8 cellular contexts compared by ENCODE assay signal in the genomic region with DNA sequence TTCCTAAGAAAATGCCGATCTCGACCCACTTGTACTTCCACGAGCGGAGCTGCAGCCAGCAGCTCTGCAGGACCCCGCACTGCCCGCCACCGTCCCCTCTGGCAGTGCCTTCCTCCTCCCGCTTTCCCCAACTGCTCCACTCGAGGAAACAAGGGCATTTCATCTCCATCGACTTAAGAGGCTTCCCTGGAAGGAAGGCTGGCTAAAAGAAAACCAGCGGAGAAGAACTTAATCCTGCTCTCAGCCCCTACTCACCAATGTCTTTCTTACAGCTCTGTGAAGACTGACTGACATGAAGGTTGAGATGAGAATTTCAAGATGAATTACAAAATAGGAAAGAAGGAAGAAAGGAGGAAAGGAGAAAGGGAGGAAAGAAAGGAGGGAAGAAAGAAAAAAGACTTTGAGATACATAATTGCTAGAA. TPM values are rescaled to one million over a fixed set of nuclear protein-coding genes. Genes with fewer than 3 reads are reported as not detected.
DNase-seq lines count a peak whose midpoint lies in the region; ATAC-seq, FAIRE-seq and TF ChIP-seq lines count a peak whose summit lies in the region.

No MANE protein-coding gene starts in this region.

- H3K4me2 ChIP-seq in OCI-LY3 (ENCODE audit: low read length) = peak overlapping the region; percentile 89
- H3K4me2 ChIP-seq in endothelial cell of umbilical vein (ENCODE audit: insufficient read depth, low read length) = peak overlapping the region; percentile 90

- dilution Hi-C loops in endothelial cell of umbilical vein (cut with MboI; ENCODE audit: extremely low pct_ligation_motif_present, low sequenced_read_pairs) = no loop called here

- peaks cover 14 to 16% of the 10 kb centered on the region in 2 donors for H3K4me1 Mint-ChIP-seq in natural killer cell

- ATAC-seq in natural killer cell = no peak
- no peak for ATAC-seq in HG03571 (IDR thresholded peaks at IDR 0.05; ENCODE audit: unreplicated experiment)

- H3K4me3 Mint-ChIP-seq in natural killer cell = peak overlapping the region; percentile 67

- H3K9me1 ChIP-seq in endothelial cell of umbilical vein (replicated peaks; ENCODE audit: control insufficient read depth, extremely low read depth, insufficient read depth, low read length) = no peaks in the 10 kb centered on the region

- peak; percentile 78 for FAIRE-seq in endothelial cell of umbilical vein (lab: Jason Lieb, UNC)

- no peaks in the 10 kb centered on the region for H3K9me3 Mint-ChIP-seq in natural killer cell

- no peaks in the 10 kb centered on the region for H3K36me3 ChIP-seq in OCI-LY3 (replicated peaks; ENCODE audit: low read depth, low read length)
- no peaks in the 10 kb centered on the region for H3K36me3 ChIP-seq in endothelial cell of umbilical vein (ENCODE audit: control insufficient read depth in 2 of 2, extremely low read depth in 1 of 2, insufficient read depth in 2 of 2, low read length in 2 of 2)

- H2AFZ ChIP-seq in OCI-LY3 (ENCODE audit: low read depth, low read length) (no peak overlapping the region), endothelial cell of umbilical vein (ENCODE audit: low read depth, low read length) (peak overlapping the region; percentile 65)

- no peaks in the 10 kb centered on the region for H3K79me2 ChIP-seq in OCI-LY3 (ENCODE audit: low read length)
- H3K79me2 ChIP-seq in endothelial cell of umbilical vein (ENCODE audit: control insufficient read depth, insufficient read depth, low read length) = no peaks in the 10 kb centered on the region

- intact Hi-C loops in endothelial cell of umbilical vein (cut with micrococcal nuclease) = loop anchor here (2.0 to 5.0 kb wide), 4 partner anchors 17 to 291 kb away; partner anchors contain the start of gene FOXC1
- intact Hi-C loops in natural killer cell (cut with micrococcal nuclease) = no loop called here

- TF ChIP-seq CTCF in AG04449 (IDR thresholded peaks at IDR 0.05; ENCODE audit: insufficient read depth, low read length, missing control alignments) (no peak), OCI-LY3 (IDR thresholded peaks at IDR 0.05; ENCODE audit: low read depth, low read length) (no peak), endothelial cell of umbilical vein (IDR thresholded peaks at IDR 0.05; ENCODE audit: extremely low read depth in 1 of 2, insufficient read depth in 1 of 2, low read depth in 1 of 2, low read length in 2 of 2) (no peak), natural killer cell (IDR thresholded peaks at IDR 0.05) (no peak)

- peak overlapping the region; percentile 67 for H3K4me3 ChIP-seq in AG04449 (ENCODE audit: low read depth, low read length)
- peak overlapping the region; percentile 87 for H3K4me3 ChIP-seq in OCI-LY3 (ENCODE audit: low read length)
- peak overlapping the region; percentile 59 to 86 (median 69) for H3K4me3 ChIP-seq in endothelial cell of umbilical vein (replicated peaks in 1 of 3; ENCODE audit: insufficient read depth in 1 of 3, low read depth in 1 of 3, low read length in 3 of 3)

- H3K27ac ChIP-seq in OCI-LY3 (ENCODE audit: low read length) (no peak overlapping the region), endothelial cell of umbilical vein (ENCODE audit: insufficient read depth, low read depth, low read length) (no peak overlapping the region)

- peaks cover 43 to 63% of the 10 kb centered on the region in 2 donors for H3K27me3 Mint-ChIP-seq in natural killer cell (ENCODE audit: low read depth in 2 of 2)

- DNase-seq in AG04449 (ENCODE audit: low read depth, low spot score) = no peak
- peak; percentile 68 for DNase-seq in endothelial cell of umbilical vein (ENCODE audit: low read depth, low spot score)
- DNase-seq in natural killer cell = no peak
- DNase-seq in CD1c-positive myeloid dendritic cell (ENCODE audit: extremely low spot score) = no peak
- no peak for DNase-seq in NCI-H524 treated with DMSO at 0.1 percent for 48 hours (lab: John Stamatoyannopoulos, UW)
- no peak for DNase-seq in DMS153 treated with DMSO at 0.1 percent for 48 hours (lab: John Stamatoyannopoulos, UW; ENCODE audit: unreplicated experiment)

- H3K9me3 ChIP-seq in OCI-LY3 (ENCODE audit: insufficient read depth, low read length) = no peaks in the 10 kb centered on the region
- no peaks in the 10 kb centered on the region for H3K9me3 ChIP-seq in endothelial cell of umbilical vein (replicated peaks; ENCODE audit: control insufficient read depth, insufficient read depth, low read length)

- H3K27me3 ChIP-seq in OCI-LY3 (ENCODE audit: low read depth, low read length) (peaks cover 9% of the 10 kb centered on the region), endothelial cell of umbilical vein (ENCODE audit: control insufficient read depth in 2 of 2, insufficient read depth in 2 of 2, low read length in 2 of 2) (peaks cover 5 to 15% of the 10 kb centered on the region in 2 experiments)

- POLR2A ChIA-PET in AG04449 (lab: Yijun Ruan, JAX) = interaction anchor here (0.6 to 1.5 kb wide), 2 partner anchors 11 to 1141 kb away, joined by 5 to 6 read pairs; no protein-coding TSS in a partner anchor
- POLR2A ChIA-PET in endothelial cell of umbilical vein (lab: Charles Lee) = interaction anchor here (1.1 kb wide), 1 partner anchor 15 kb away, joined by 4 read pairs; no protein-coding TSS in a partner anchor

- no peak for TF ChIP-seq POLR2A in endothelial cell of umbilical vein (IDR thresholded peaks at IDR 0.05; ENCODE audit: low read depth, low read length)

- H4K20me1 ChIP-seq in OCI-LY3 (ENCODE audit: insufficient read depth, low read length) = no peaks in the 10 kb centered on the region
- no peaks in the 10 kb centered on the region for H4K20me1 ChIP-seq in endothelial cell of umbilical vein (replicated peaks; ENCODE audit: control insufficient read depth, extremely low read depth, insufficient read depth, low read length)

- H3K4me1 ChIP-seq in OCI-LY3 (ENCODE audit: low read length) = peaks cover 4% of the 10 kb centered on the region; the same call in 1 of the 2 replicates
- peaks cover 21% of the 10 kb centered on the region for H3K4me1 ChIP-seq in endothelial cell of umbilical vein (ENCODE audit: control insufficient read depth, extremely low read depth, insufficient read depth, low read length)

- H3K9ac ChIP-seq in OCI-LY3 (ENCODE audit: low read length) = peak overlapping the region; percentile 62; the same call in 1 of the 2 replicates
- H3K9ac ChIP-seq in endothelial cell of umbilical vein (replicated peaks; ENCODE audit: extremely low read depth, insufficient read depth, low read length) = peak overlapping the region; percentile 66

- no peaks in the 10 kb centered on the region for H3K36me3 Mint-ChIP-seq in natural killer cell

- CTCF ChIA-PET in AG04449 (lab: Yijun Ruan, JAX) = interaction anchor here (1.0 to 6.3 kb wide), 2 partner anchors 14 to 23 kb away, joined by 3 to 31 read pairs; no protein-coding TSS in a partner anchor
- CTCF ChIA-PET in endothelial cell of umbilical vein (lab: Charles Lee) = interaction anchor here (0.9 to 4.0 kb wide), 8 partner anchors 10 to 1009 kb away, joined by 3 to 23 read pairs (median 12); no protein-coding TSS in a partner anchor

- BruUV-seq in endothelial cell of umbilical vein (replicated peaks; lab: Mats Ljungman, UMichigan) = no TSS peak

- H3K27ac Mint-ChIP-seq in natural killer cell = no peak overlapping the region

TF ChIP-seq in endothelial cell of umbilical vein, 7 proteins besides CTCF, POLR2A, EP300 and RAD21:
- TF ChIP-seq JUN (IDR thresholded peaks at IDR 0.05; ENCODE audit: borderline replicate concordance, insufficient read depth, insufficient read length, low read depth) (no peak), POLR2AphosphoS5 (IDR thresholded peaks at IDR 0.05; ENCODE audit: insufficient read depth, low read depth, low read length) (no peak), MAX (IDR thresholded peaks at IDR 0.05; ENCODE audit: insufficient read depth, insufficient read length) (no peak), MYC (IDR thresholded peaks at IDR 0.05; ENCODE audit: low read depth, low read length) (no peak), FOS (IDR thresholded peaks at IDR 0.05; ENCODE audit: borderline replicate concordance, insufficient read depth, low read length) (no peak), EZH2 (IDR thresholded peaks at IDR 0.05; ENCODE audit: borderline replicate concordance, low read depth, low read length, severe bottlenecking) (no peak), GATA2 (IDR thresholded peaks at IDR 0.05; ENCODE audit: insufficient read depth, insufficient read length, low read depth, low read length) (no peak)
TF ChIP-seq in endothelial cell of umbilical vein: peak in this region for 0.

RNA-seq across cellular contexts. Expression of gene FOXC1, which starts 15.6 kb away (rescaled TPM):
- total RNA-seq in endothelial cell of umbilical vein (15.9 and 16.4 TPM in 2 replicates), natural killer cell (under 1 TPM in 2 of 3 donors, not detected in 1; 0.16 to 0.21 TPM)
- 6.4 and 7.2 TPM in 2 replicates for polyA plus RNA-seq in endothelial cell of umbilical vein
- 4.8 and 4.9 TPM in 2 replicates for polyA plus RNA-seq in endothelial cell of umbilical vein (2011; cell fraction: cytosol; rRNA removed)
- polyA plus RNA-seq in endothelial cell of umbilical vein (2011; cell fraction: nucleus; rRNA removed) = 7.4 and 11.8 TPM in 2 replicates
- 3.0 and 4.0 TPM in 2 replicates for polyA plus RNA-seq in endothelial cell of umbilical vein (2012)
- 5.5 and 6.8 TPM in 2 replicates for polyA minus RNA-seq in endothelial cell of umbilical vein
- 23.5 TPM for polyA minus RNA-seq in endothelial cell of umbilical vein (2011; cell fraction: cytosol; rRNA and poly(A)+ RNA removed)
- polyA minus RNA-seq in endothelial cell of umbilical vein (2011; cell fraction: nucleus; rRNA and poly(A)+ RNA removed) = 8.4 and 8.6 TPM in 2 replicates

Comparison
In these comparisons a context has a peak if more than half of its experiments do, and no peak if none do; other contexts are left out.
1. RNA of gene FOXC1, which starts 15.6 kb away (total RNA-seq): 15.9 to 16.4 TPM in endothelial cell of umbilical vein; 0.16 to 0.21 TPM in natural killer cell; every median in the first group is over 10 times any median in the second.
2. Peak in every context shown above with its lines, with median percentiles within 50 percentile points of each other: H3K4me3 ChIP-seq.